Comparison of ENCODE assay signal across 8 cellular contexts in genomic region chr6:158686791-158687381, GRCh38. TPM values are rescaled to one million over a fixed set of nuclear protein-coding genes. Genes with fewer than 3 reads are reported as not detected.
A peak's percentile ranks its signal among the peaks of the same experiment; 100 is the strongest.
DNase-seq lines count a peak whose midpoint lies in the region; ATAC-seq and TF ChIP-seq lines count a peak whose summit lies in the region.

No MANE protein-coding gene starts in this region.

- peak overlapping the region; percentile 52 for H3K4me2 ChIP-seq in PC-9
- no peak overlapping the region for H3K4me2 ChIP-seq in MM.1S (ENCODE audit: low read depth, low read length)
- no peak overlapping the region for H3K4me2 ChIP-seq in GM23248 (ENCODE audit: unreplicated experiment)

- TF ChIP-seq CTCF in PC-9 (conservative IDR thresholded peaks at IDR 0.05) (no peak), MM.1S (IDR thresholded peaks at IDR 0.05; ENCODE audit: low read length) (no peak)

- peaks cover 19 to 40% of the 10 kb centered on the region in 2 donors for H3K36me3 Mint-ChIP-seq in CD4-positive, alpha-beta memory T cell
- H3K36me3 Mint-ChIP-seq in effector memory CD8-positive, alpha-beta T cell (ENCODE audit: insufficient read depth) = peaks cover 65% of the 10 kb centered on the region

- POLR2A ChIA-PET in CD4-positive, alpha-beta memory T cell (lab: Charles Lee; ENCODE audit: partially characterized antibody) = interaction anchor here (0.7 to 2.5 kb wide), 13 partner anchors 10 to 453 kb away, joined by 3 to 24 read pairs (median 3); partner anchors contain the start of genes DYNLT1, RSPH3 and SYTL3
- POLR2A ChIA-PET in PC-9 (lab: Charles Lee; ENCODE audit: unreplicated experiment) = interaction anchor here (0.5 to 0.7 kb wide), 2 partner anchors 18 to 124 kb away, joined by 3 to 5 read pairs; no protein-coding TSS in a partner anchor

- H3K9me3 Mint-ChIP-seq in CD4-positive, alpha-beta memory T cell = peaks cover 0 to 2% (median 0%) of the 10 kb centered on the region in 8 donors
- H3K9me3 Mint-ChIP-seq in effector memory CD8-positive, alpha-beta T cell = no peaks in the 10 kb centered on the region

- no peaks in the 10 kb centered on the region for H3K9me3 ChIP-seq in CD4-positive, alpha-beta memory T cell (ENCODE audit: control insufficient read depth in 1 of 2, low read length in 2 of 2)
- H3K9me3 ChIP-seq in PC-9 (ENCODE audit: insufficient read depth, low read depth) = no peaks in the 10 kb centered on the region
- H3K9me3 ChIP-seq in MM.1S (replicated peaks; ENCODE audit: insufficient read depth, low read length) = no peaks in the 10 kb centered on the region
- no peaks in the 10 kb centered on the region for H3K9me3 ChIP-seq in GM23248 (ENCODE audit: low read depth)

- H3F3A ChIP-seq in PC-9 (ENCODE audit: insufficient read depth, low read depth) = peaks cover 16% of the 10 kb centered on the region; the same call in 1 of the 2 replicates
- H3F3A ChIP-seq in MM.1S (ENCODE audit: insufficient read depth, low read length) = no peaks in the 10 kb centered on the region
- no peaks in the 10 kb centered on the region for H3F3A ChIP-seq in GM23248 (ENCODE audit: insufficient read depth)

- intact Hi-C loops in CD4-positive, alpha-beta memory T cell (cut with micrococcal nuclease) = loop anchor here (1.0 kb wide), 2 partner anchors 27 to 34 kb away; no protein-coding TSS in a partner anchor
- intact Hi-C loops in PC-9 (cut with micrococcal nuclease; ENCODE audit: unreplicated experiment) = loop anchor here (5.0 kb wide), 1 partner anchor 40 kb away; no protein-coding TSS in a partner anchor

- H3K27ac ChIP-seq in CD4-positive, alpha-beta memory T cell (ENCODE audit: low read depth, low read length) = peak overlapping the region; percentile 85
- H3K27ac ChIP-seq in PC-9 (peak overlapping the region; percentile 20), MM.1S (ENCODE audit: low read length) (no peak overlapping the region), substantia nigra (ENCODE audit: low read depth, low read length, poor library complexity, severe bottlenecking) (no peak overlapping the region), GM23248 (no peak overlapping the region)

- no TSS peak for BruUV-seq in PC-9 (replicated peaks; lab: Mats Ljungman, UMichigan)

- H3K4me3 ChIP-seq in CD4-positive, alpha-beta memory T cell (ENCODE audit: low read length in 2 of 2) = peak overlapping the region in 1 of 2 donors; percentile 25
- no peak overlapping the region for H3K4me3 ChIP-seq in PC-9
- H3K4me3 ChIP-seq in MM.1S (ENCODE audit: low read length) = no peak overlapping the region
- H3K4me3 ChIP-seq in GM23248 = no peak overlapping the region

- ATAC-seq in GM21619 (IDR thresholded peaks at IDR 0.05; ENCODE audit: unreplicated experiment) = peak; percentile 89
- ATAC-seq in effector memory CD8-positive, alpha-beta T cell (replicated peaks) = peak; percentile 93

- in situ Hi-C loops in GM23248 (cut with MboI) = no loop called here

- peak overlapping the region; percentile 53 to 91 (median 80) for H3K4me3 Mint-ChIP-seq in CD4-positive, alpha-beta memory T cell
- H3K4me3 Mint-ChIP-seq in effector memory CD8-positive, alpha-beta T cell = peak overlapping the region; percentile 62 to 79

- CTCF ChIA-PET in CD4-positive, alpha-beta memory T cell (lab: Charles Lee; ENCODE audit: partially characterized antibody) = interaction anchor here (0.8 to 7.6 kb wide), 6 partner anchors 11 to 466 kb away, joined by 3 to 220 read pairs (median 3); no protein-coding TSS in a partner anchor
- CTCF ChIA-PET in PC-9 (lab: Charles Lee) = no interaction called here

- H3K4me1 Mint-ChIP-seq in CD4-positive, alpha-beta memory T cell = peaks cover 43 to 77% (median 58%) of the 10 kb centered on the region in 4 donors
- H3K4me1 Mint-ChIP-seq in effector memory CD8-positive, alpha-beta T cell (ENCODE audit: low read depth in 2 of 2) = peaks cover 34 to 46% of the 10 kb centered on the region in 2 donors

- peaks cover 6% of the 10 kb centered on the region for H3K36me3 ChIP-seq in CD4-positive, alpha-beta memory T cell (ENCODE audit: insufficient read depth, low read length)
- H3K36me3 ChIP-seq in PC-9 (ENCODE audit: low read depth) (no peaks in the 10 kb centered on the region), MM.1S (replicated peaks; ENCODE audit: insufficient read depth, low read length) (no peaks in the 10 kb centered on the region), GM23248 (ENCODE audit: low read depth) (no peaks in the 10 kb centered on the region)

- no peaks in the 10 kb centered on the region for H4K20me1 ChIP-seq in PC-9 (ENCODE audit: insufficient read depth)
- H4K20me1 ChIP-seq in MM.1S (ENCODE audit: insufficient read depth, low read length) = no peaks in the 10 kb centered on the region
- no peaks in the 10 kb centered on the region for H4K20me1 ChIP-seq in GM23248 (ENCODE audit: insufficient read depth)

- H3K79me2 ChIP-seq in PC-9 (ENCODE audit: low read depth) (no peaks in the 10 kb centered on the region), MM.1S (ENCODE audit: low read length) (no peaks in the 10 kb centered on the region), GM23248 (ENCODE audit: insufficient read depth) (no peaks in the 10 kb centered on the region)

- 86 to 88% methylated on average over 7 of the region's 7 CpGs for WGBS in GM23248 (ENCODE audit: low coverage in 1 of 2, low lambda C conversion rate in 2 of 2, missing lambda C conversion rate in 2 of 2), 2 experiments

- DNase-seq in CD4-positive, alpha-beta memory T cell = peak; percentile 84 to 92 (median 87)
- DNase-seq in PC-9 (no peak), MM.1S (no peak), substantia nigra (lab: John Stamatoyannopoulos, UW) (no peak), COR-L47 (lab: John Stamatoyannopoulos, UW) (no peak), GM23248 (no peak)
- DNase-seq in effector memory CD8-positive, alpha-beta T cell = peak; percentile 55 to 62 (median 56)

- H2AFZ ChIP-seq in PC-9 (no peak overlapping the region), MM.1S (ENCODE audit: low read length) (no peak overlapping the region), GM23248 (no peak overlapping the region)

- H3K9ac ChIP-seq in MM.1S (ENCODE audit: low read length) (no peak overlapping the region), GM23248 (no peak overlapping the region)

- H3K9me2 ChIP-seq in PC-9 (ENCODE audit: insufficient read depth) = no peaks in the 10 kb centered on the region
- H3K9me2 ChIP-seq in MM.1S (replicated peaks; ENCODE audit: insufficient read depth, low read length) = no peaks in the 10 kb centered on the region
- no peaks in the 10 kb centered on the region for H3K9me2 ChIP-seq in GM23248 (ENCODE audit: insufficient read depth)

- peak overlapping the region; percentile 98 to 100 (median 100) for H3K27ac Mint-ChIP-seq in CD4-positive, alpha-beta memory T cell
- H3K27ac Mint-ChIP-seq in effector memory CD8-positive, alpha-beta T cell = peak overlapping the region; percentile 97

- H3K4me1 ChIP-seq in CD4-positive, alpha-beta memory T cell (ENCODE audit: insufficient read depth, low read length) = peaks cover 65% of the 10 kb centered on the region
- H3K4me1 ChIP-seq in PC-9 (replicated peaks; ENCODE audit: insufficient read depth) (peaks cover 57% of the 10 kb centered on the region), MM.1S (ENCODE audit: low read length) (peaks cover 8% of the 10 kb centered on the region; the same call in 1 of the 2 replicates), GM23248 (ENCODE audit: insufficient read depth) (no peaks in the 10 kb centered on the region)

- H3K27me3 ChIP-seq in CD4-positive, alpha-beta memory T cell (ENCODE audit: insufficient read depth, low read length) = no peaks in the 10 kb centered on the region
- H3K27me3 ChIP-seq in PC-9 (ENCODE audit: insufficient read depth, low read depth) (no peaks in the 10 kb centered on the region), MM.1S (replicated peaks; ENCODE audit: insufficient read depth, low read length) (no peaks in the 10 kb centered on the region), GM23248 (replicated peaks; ENCODE audit: insufficient read depth) (no peaks in the 10 kb centered on the region)

- no peaks in the 10 kb centered on the region for H3K27me3 Mint-ChIP-seq in CD4-positive, alpha-beta memory T cell
- no peaks in the 10 kb centered on the region for H3K27me3 Mint-ChIP-seq in effector memory CD8-positive, alpha-beta T cell

RNA-seq across cellular contexts. Expression of gene SYTL3, which starts 37.0 kb away (rescaled TPM):
- total RNA-seq in CD4-positive, alpha-beta memory T cell = 10 to 100 TPM; 22.2 to 24.3 TPM
- 10 to 100 TPM; 11.9 to 13.3 TPM for polyA plus RNA-seq in CD4-positive, alpha-beta memory T cell
- 7.8 and 8.3 TPM in 2 replicates for total RNA-seq in PC-9 (2021)
- total RNA-seq in GM23248 (2014; rRNA removed; shearing (Covaris generic)) = 2.1 and 11.8 TPM in 2 replicates
- polyA plus RNA-seq in GM23248 (2016; fragmentation: Nextera tagmentation; extraction: Ambion mirVana) = 2.3 and 3.8 TPM in 2 replicates

RNA-seq across cellular contexts. Expression of gene DYNLT1, which starts 42.3 kb away (rescaled TPM):
- 10 to 100 TPM; 78.8 to 90.4 TPM for total RNA-seq in CD4-positive, alpha-beta memory T cell
- 100 to 1,000 TPM in 1 of 2 donors, 10 to 100 TPM in 1; 93.8 to 105 TPM for polyA plus RNA-seq in CD4-positive, alpha-beta memory T cell
- 99.6 and 105 TPM in 2 replicates for total RNA-seq in PC-9 (2021)
- 79.7 and 86.4 TPM in 2 replicates for total RNA-seq in GM23248 (2014; rRNA removed; shearing (Covaris generic))
- 368 TPM in 2 replicates for polyA plus RNA-seq in GM23248 (2016; fragmentation: Nextera tagmentation; extraction: Ambion mirVana)

Comparison
In these comparisons a context has a peak if more than half of its experiments do, and no peak if none do; other contexts are left out.
1. DNase-seq: peak in CD4-positive, alpha-beta memory T cell (5 of 5) and effector memory CD8-positive, alpha-beta T cell (3 of 3); none in PC-9 (0 of 2), MM.1S (single experiment), substantia nigra (0 of 49), COR-L47 (single experiment) and GM23248 (single experiment).
2. H3K27ac ChIP-seq: peak in CD4-positive, alpha-beta memory T cell (single experiment) and PC-9 (single experiment); none in MM.1S (single experiment), substantia nigra (single experiment) and GM23248 (single experiment).